ENCODE assay signal across 25 cellular contexts in genomic region chr12:88595697-88596096, GRCh38. TPM values are rescaled to one million over a fixed set of nuclear protein-coding genes. Genes with fewer than 3 reads are reported as not detected.
"Had no signal": no experiment of that assay in that cellular context is flagged by ENCODE, and none has a peak within 500 bp of the region (broad histone marks: within the 10 kb centered on the region; RNA-seq: fewer than 3 reads in every experiment).

No MANE protein-coding gene starts in this region.

- H3K4me1 ChIP-seq: body of pancreas had no signal

- H3K27ac ChIP-seq: adrenal gland, body of pancreas, coronary artery, dorsolateral prefrontal cortex, WERI-Rb-1 had no signal

- H3K36me3 ChIP-seq: adrenal gland, WERI-Rb-1 had no signal

- H3K4me3 ChIP-seq: adrenal gland, body of pancreas, coronary artery, dorsolateral prefrontal cortex had no signal

- DNase-seq: activated B cell treated with CpG ODN at 0.5 μM for 24 hours; activated CD4-positive, alpha-beta T cell treated with anti-CD3 and anti-CD28 coated beads for 48 hours; activated CD4-positive, alpha-beta T cell treated with anti-CD3 and anti-CD28 coated beads, Interleukin-2, amount 50 U/mL, for 1 hour; activated CD4-positive, alpha-beta T cell treated with anti-CD3 and anti-CD28 coated beads, Interleukin-2, amount 50 U/mL, for 48 hours; activated CD8-positive, alpha-beta memory T cell treated with anti-CD3 and anti-CD28 coated beads for 24 hours; activated CD8-positive, alpha-beta T cell treated with anti-CD3 and anti-CD28 coated beads for 36 hours; activated effector memory CD4-positive, alpha-beta T cell treated with Interleukin-2 at 50 U/mL for 16 hours; activated naive CD4-positive, alpha-beta T cell treated with anti-CD3 and anti-CD28 coated beads for 36 hours; activated naive CD8-positive, alpha-beta T cell treated with anti-CD3 and anti-CD28 coated beads for 36 hours; activated naive CD8-positive, alpha-beta T cell treated with anti-CD3 and anti-CD28 coated beads, Interleukin-2, amount 50 U/mL, for 24 hours; activated T-cell treated with anti-CD3 and anti-CD28 coated beads, Interleukin-2, amount 50 U/mL, for 4 hours; adrenal gland; amygdala; aorta; body of pancreas; caudate nucleus; dorsolateral prefrontal cortex; effector memory CD4-positive, alpha-beta T cell; endodermal cell; foreskin fibroblast; head of caudate nucleus; T1000; WERI-Rb-1 had no signal

- H3K27me3 ChIP-seq: adrenal gland, body of pancreas, dorsolateral prefrontal cortex had no signal

- FAIRE-seq: frontal cortex had no signal

- H3K9me3 ChIP-seq: adrenal gland, body of pancreas had no signal

RNA-seq across cellular contexts. Expression of gene KITLG, which starts 15.4 kb away (rescaled TPM):
- total RNA-seq: activated B cell treated with CpG ODN at 0.5 μM for 24 hours; activated CD8-positive, alpha-beta T cell treated with anti-CD3 and anti-CD28 coated beads for 36 hours had no signal
